22 cellular contexts compared by ENCODE assay signal in genomic region chr1:88779880-88780279, GRCh38.
"Had no signal": no experiment of that assay in that cellular context is flagged by ENCODE, and none has a peak within 500 bp of the region (broad histone marks: within the 10 kb centered on the region; RNA-seq: fewer than 3 reads in every experiment).

No MANE protein-coding gene starts in this region.

- H3K4me1 ChIP-seq: gastroesophageal sphincter, parathyroid adenoma, prostate gland, right lobe of liver had no signal

- H3K9ac ChIP-seq: parathyroid adenoma had no signal

- H3K27ac Mint-ChIP-seq: dendritic cell treated with granulocyte-macrophage colony-stimulating factor and Interleukin-4, amounts not matched to agents 40 ng/mL and 50 ng/mL, for 4 days; naive thymus-derived CD4-positive, alpha-beta T cell; nephron progenitor cell; stimulated activated memory B cell treated with anti-CD40 and anti-IgM and Interleukin-4, amounts not matched to agents 10 μg/mL and 1 μg/mL and 100 μg/mL, for 72 hours; stimulated activated naive CD8-positive, alpha-beta T cell treated with anti-CD3 and anti-CD28 coated beads, Interleukin-15, Interleukin-2, amounts not matched to agents 100 ng/mL and 50 ng/mL, for 24 hours had no signal

- H3K27me3 Mint-ChIP-seq: dendritic cell treated with granulocyte-macrophage colony-stimulating factor and Interleukin-4, amounts not matched to agents 40 ng/mL and 50 ng/mL, for 4 days; effector memory CD8-positive, alpha-beta T cell; naive thymus-derived CD4-positive, alpha-beta T cell; stimulated activated memory B cell treated with anti-CD40 and anti-IgM and Interleukin-4, amounts not matched to agents 10 μg/mL and 1 μg/mL and 100 μg/mL, for 72 hours; stimulated activated naive CD8-positive, alpha-beta T cell treated with anti-CD3 and anti-CD28 coated beads, Interleukin-15, Interleukin-2, amounts not matched to agents 100 ng/mL and 50 ng/mL, for 24 hours had no signal

- H3K27me3 ChIP-seq: esophagus squamous epithelium, gastroesophageal sphincter, right lobe of liver, transverse colon had no signal

- DNase-seq: effector memory CD8-positive, alpha-beta T cell; esophagus squamous epithelium; foreskin fibroblast; glutamatergic neuron; islet precursor cell; left ventricle myocardium superior; naive thymus-derived CD4-positive, alpha-beta T cell; nephron progenitor cell; right lobe of liver; stimulated activated CD4-positive, alpha-beta T cell treated with anti-CD3 and anti-CD28 coated beads, Interleukin-15, amount 100 ng/mL, for 24 hours; stimulated activated CD4-positive, alpha-beta T cell treated with anti-CD3 and anti-CD28 coated beads, Interleukin-1b, Interleukin-23, amount 100 ng/mL, for 48 hours; stimulated activated CD4-positive, alpha-beta T cell treated with anti-CD3 and anti-CD28 coated beads, Interleukin-4, amount 100 ng/mL, for 24 hours; transverse colon had no signal

- H3K36me3 ChIP-seq: prostate gland, thoracic aorta had no signal

- H3K9me3 ChIP-seq: esophagus squamous epithelium, gastroesophageal sphincter, prostate gland, right lobe of liver, thoracic aorta, transverse colon had no signal

- FAIRE-seq: urothelium cell line had no signal

- H3K4me1 Mint-ChIP-seq: nephron progenitor cell had no signal

- H3K9me3 Mint-ChIP-seq: dendritic cell treated with granulocyte-macrophage colony-stimulating factor and Interleukin-4, amounts not matched to agents 40 ng/mL and 50 ng/mL, for 4 days; effector memory CD8-positive, alpha-beta T cell; nephron progenitor cell; stimulated activated memory B cell treated with anti-CD40 and anti-IgM and Interleukin-4, amounts not matched to agents 10 μg/mL and 1 μg/mL and 100 μg/mL, for 72 hours; stimulated activated naive CD8-positive, alpha-beta T cell treated with anti-CD3 and anti-CD28 coated beads, Interleukin-15, Interleukin-2, amounts not matched to agents 100 ng/mL and 50 ng/mL, for 24 hours had no signal

- H3K4me3 Mint-ChIP-seq: dendritic cell treated with granulocyte-macrophage colony-stimulating factor and Interleukin-4, amounts not matched to agents 40 ng/mL and 50 ng/mL, for 4 days; effector memory CD8-positive, alpha-beta T cell; naive thymus-derived CD4-positive, alpha-beta T cell; nephron progenitor cell; stimulated activated memory B cell treated with anti-CD40 and anti-IgM and Interleukin-4, amounts not matched to agents 10 μg/mL and 1 μg/mL and 100 μg/mL, for 72 hours; stimulated activated naive CD8-positive, alpha-beta T cell treated with anti-CD3 and anti-CD28 coated beads, Interleukin-15, Interleukin-2, amounts not matched to agents 100 ng/mL and 50 ng/mL, for 24 hours had no signal

- H3K27ac ChIP-seq: esophagus squamous epithelium, gastroesophageal sphincter, parathyroid adenoma, prostate gland, right lobe of liver, thoracic aorta, transverse colon had no signal

- H3K4me3 ChIP-seq: esophagus squamous epithelium, gastroesophageal sphincter, lung, prostate gland, right lobe of liver, thoracic aorta, transverse colon had no signal
